In genomic region chr19:4844348-4845179, GRCh38 we compare ENCODE assay signal across 1 cellular context.
A peak's percentile ranks its signal among the peaks of the same experiment; 100 is the strongest.
TF ChIP-seq lines count a peak whose summit lies in the region.

No MANE protein-coding gene starts in this region.

TF ChIP-seq in HepG2, 621 proteins besides CTCF, POLR2A, EP300 and RAD21 (continues in another document):
- no peak for TF ChIP-seq HHEX (CRISPR knock-in tag; IDR thresholded peaks at IDR 0.05)
- peak; percentile 22; the same call in 1 of the 2 replicates for TF ChIP-seq SAP130 (CRISPR knock-in tag; IDR thresholded peaks at IDR 0.05; ENCODE audit: low read depth)
- TF ChIP-seq MAX (IDR thresholded peaks at IDR 0.05): peak; percentile 36; the same call in 1 of the 2 replicates
- TF ChIP-seq RFXANK (CRISPR knock-in tag; IDR thresholded peaks at IDR 0.05): no peak
- TF ChIP-seq NFE2 (CRISPR knock-in tag; IDR thresholded peaks at IDR 0.05): no peak
- peak; percentile 87 for TF ChIP-seq ZFP36 (IDR thresholded peaks at IDR 0.05; ENCODE audit: borderline replicate concordance, low read depth, low read length, partially characterized antibody)
- peak; percentile 81 for TF ChIP-seq NFYC (CRISPR knock-in tag; IDR thresholded peaks at IDR 0.05)
- no peak for TF ChIP-seq ZNF138 (CRISPR knock-in tag; IDR thresholded peaks at IDR 0.05; ENCODE audit: low read depth)
- TF ChIP-seq ZNF781 (CRISPR knock-in tag; IDR thresholded peaks at IDR 0.05; ENCODE audit: borderline replicate concordance, not compliant biosample characterization): no peak
- TF ChIP-seq ZMYM4 (CRISPR knock-in tag; IDR thresholded peaks at IDR 0.05): peak; percentile 29; the same call in 1 of the 2 replicates
- no peak for TF ChIP-seq ZNF275 (CRISPR knock-in tag; IDR thresholded peaks at IDR 0.05; ENCODE audit: borderline replicate concordance)
- no peak for TF ChIP-seq JUN (CRISPR knock-in tag; IDR thresholded peaks at IDR 0.05)
- TF ChIP-seq NR2F1 (CRISPR knock-in tag; IDR thresholded peaks at IDR 0.05): no peak
- TF ChIP-seq HNF1B (CRISPR knock-in tag; IDR thresholded peaks at IDR 0.05): peak; percentile 93
- no peak for TF ChIP-seq ZNF430 (CRISPR knock-in tag; IDR thresholded peaks at IDR 0.05)
- TF ChIP-seq RBM22 (optimal IDR thresholded peaks at IDR 0.05; ENCODE audit: low read length): no peak
- no peak for TF ChIP-seq ZNF616 (CRISPR knock-in tag; IDR thresholded peaks at IDR 0.05; ENCODE audit: low read depth)
- peak; percentile 57; the same call in 1 of the 2 replicates for TF ChIP-seq NFYB (CRISPR knock-in tag; IDR thresholded peaks at IDR 0.05)
- no peak for TF ChIP-seq LCORL (IDR thresholded peaks at IDR 0.05)
- peak; percentile 28; the same call in 1 of the 2 replicates for TF ChIP-seq LCORL (CRISPR knock-in tag; IDR thresholded peaks at IDR 0.05)
- no peak for TF ChIP-seq BCL6 (CRISPR knock-in tag; IDR thresholded peaks at IDR 0.05)
- TF ChIP-seq HES4 (CRISPR knock-in tag; IDR thresholded peaks at IDR 0.05; ENCODE audit: borderline replicate concordance): no peak
- 0 out of 2 replicates have a peak, but pooled peaks have one; percentile 27 for TF ChIP-seq TFDP1 (CRISPR knock-in tag; IDR thresholded peaks at IDR 0.05; ENCODE audit: borderline replicate concordance)
- no peak for TF ChIP-seq ZNF205 (CRISPR knock-in tag; IDR thresholded peaks at IDR 0.05)
- no peak for TF ChIP-seq E2F2 (CRISPR knock-in tag; IDR thresholded peaks at IDR 0.05; ENCODE audit: borderline replicate concordance)
- no peak for TF ChIP-seq ZNF768 (CRISPR knock-in tag; IDR thresholded peaks at IDR 0.05)
- TF ChIP-seq ZNF687 (CRISPR knock-in tag; IDR thresholded peaks at IDR 0.05): peak; percentile 53; the same call in 1 of the 2 replicates
- TF ChIP-seq MTA3 (CRISPR knock-in tag; IDR thresholded peaks at IDR 0.05): no peak
- no peak for TF ChIP-seq LRRFIP1 (CRISPR knock-in tag; conservative IDR thresholded peaks at IDR 0.05)
- peak; percentile 24; the same call in 1 of the 2 replicates for TF ChIP-seq UBTF (CRISPR knock-in tag; IDR thresholded peaks at IDR 0.05)
- TF ChIP-seq THAP11 (CRISPR knock-in tag; IDR thresholded peaks at IDR 0.05): 0 out of 2 replicates have a peak, but pooled peaks have one; percentile 21
- peak; percentile 77 for TF ChIP-seq USF2 (IDR thresholded peaks at IDR 0.05; ENCODE audit: low read depth, low read length)
- TF ChIP-seq USF2 (CRISPR knock-in tag; IDR thresholded peaks at IDR 0.05; ENCODE audit: borderline replicate concordance): peak; percentile 89; the same call in 1 of the 2 replicates
- 0 out of 2 replicates have a peak, but pooled peaks have one; percentile 14 for TF ChIP-seq GABPB1 (CRISPR knock-in tag; IDR thresholded peaks at IDR 0.05)
- TF ChIP-seq ZNF136 (CRISPR knock-in tag; IDR thresholded peaks at IDR 0.05; ENCODE audit: low read depth): no peak
- TF ChIP-seq NONO (IDR thresholded peaks at IDR 0.05): no peak
- no peak for TF ChIP-seq NONO (CRISPR knock-in tag; conservative IDR thresholded peaks at IDR 0.05)
- no peak for TF ChIP-seq SALL2 (CRISPR knock-in tag; IDR thresholded peaks at IDR 0.05)
- TF ChIP-seq RELA (CRISPR knock-in tag; IDR thresholded peaks at IDR 0.05): no peak
- peak; percentile 83 for TF ChIP-seq HNF1A (IDR thresholded peaks at IDR 0.05; ENCODE audit: low read depth)
- TF ChIP-seq HNF1A (CRISPR knock-in tag; IDR thresholded peaks at IDR 0.05; ENCODE audit: borderline replicate concordance): peak; percentile 84; the same call in 1 of the 2 replicates
- TF ChIP-seq SOX5 (CRISPR knock-in tag; IDR thresholded peaks at IDR 0.05; ENCODE audit: borderline replicate concordance): no peak
